In the genomic region with DNA sequence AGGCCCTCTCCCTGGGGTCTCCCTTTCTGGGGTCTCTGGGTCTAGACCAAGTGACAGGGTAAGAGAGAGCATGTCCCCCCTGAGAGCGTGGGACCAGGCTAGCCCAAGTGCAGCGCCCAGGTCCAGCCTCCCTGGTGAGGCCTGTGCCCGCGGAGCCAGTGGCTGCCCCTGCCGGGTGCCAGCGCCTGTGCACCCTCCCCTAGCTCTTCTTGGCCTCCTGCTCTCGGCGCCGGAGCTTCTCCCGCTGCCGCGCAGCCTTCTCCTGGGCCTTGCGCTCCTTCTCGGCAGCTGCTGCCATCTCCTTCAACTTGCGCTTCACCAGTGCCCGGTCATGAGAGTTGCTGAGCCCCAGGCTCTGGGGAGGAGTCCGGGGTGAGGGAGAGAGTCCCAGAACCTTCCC, we compare ENCODE assay signal across 1 cellular context.
TF ChIP-seq lines count a peak whose summit lies in the region.

No MANE protein-coding gene starts in this region.

TF ChIP-seq in K562, 482 proteins besides CTCF, POLR2A, EP300 and RAD21:
- no peak for TF ChIP-seq HNRNPLL (IDR thresholded peaks at IDR 0.05; ENCODE audit: low read depth, low read length, poor library complexity, severe bottlenecking)
- TF ChIP-seq, protein P1, sequence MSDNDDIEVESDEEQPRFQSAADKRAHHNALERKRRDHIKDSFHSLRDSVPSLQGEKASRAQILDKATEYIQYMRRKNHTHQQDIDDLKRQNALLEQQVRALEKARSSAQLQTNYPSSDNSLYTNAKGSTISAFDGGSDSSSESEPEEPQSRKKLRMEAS (CRISPR knock-in tag; IDR thresholded peaks at IDR 0.05) = 0 out of 2 replicates have a peak, but pooled peaks have one; percentile 14
